Comparison of ENCODE assay signal across 8 cellular contexts in the genomic region with DNA sequence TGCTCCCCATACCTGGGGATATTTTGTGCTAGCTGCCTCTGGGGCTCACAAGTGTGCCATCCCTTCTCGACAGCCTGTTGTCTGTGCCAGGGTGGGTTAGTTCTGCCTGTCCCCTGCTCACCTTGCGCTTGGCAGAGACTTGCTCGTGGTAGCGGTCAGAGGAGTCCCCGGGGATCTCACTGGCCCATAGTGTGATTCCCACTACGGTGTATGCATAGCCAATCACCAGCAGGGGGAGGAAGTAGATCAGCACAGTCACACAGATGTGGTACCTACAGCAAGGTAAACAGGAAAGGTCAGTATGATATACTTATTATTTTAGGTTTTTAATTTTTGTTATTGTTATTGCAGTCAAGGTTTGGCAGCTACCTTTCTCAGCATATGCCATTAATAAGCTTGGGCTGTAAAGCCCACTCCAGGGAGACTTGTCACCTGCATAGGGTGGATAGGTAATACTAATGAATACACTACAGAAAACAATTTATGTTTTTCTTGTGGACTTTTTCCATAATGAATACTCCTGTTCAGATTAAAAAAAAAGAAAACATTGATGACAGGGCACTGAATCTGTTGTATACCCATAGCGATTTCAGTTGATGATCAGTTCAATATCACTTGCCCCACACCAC.
DNase-seq lines count a peak whose midpoint lies in the region; ATAC-seq and TF ChIP-seq lines count a peak whose summit lies in the region.

No MANE protein-coding gene starts in this region.

- peak; percentile 62 for ATAC-seq in GM19043 (IDR thresholded peaks at IDR 0.05; ENCODE audit: low read depth, unreplicated experiment)
- ATAC-seq in HG03097 (IDR thresholded peaks at IDR 0.05; ENCODE audit: low FRiP score, unreplicated experiment), result peak; percentile 39

- no peaks in the 10 kb centered on the region for H3K9me3 Mint-ChIP-seq in chondrocyte (ENCODE audit: low read depth)

- H3K27me3 Mint-ChIP-seq in chondrocyte (ENCODE audit: low read depth), result no peaks in the 10 kb centered on the region

- H3K36me3 ChIP-seq in DOHH2 (ENCODE audit: control insufficient read depth, low read length) (no peaks in the 10 kb centered on the region), osteoblast (ENCODE audit: insufficient read depth, low read length) (no peaks in the 10 kb centered on the region)

- peaks cover under 1% of the 10 kb centered on the region for H3K4me1 Mint-ChIP-seq in chondrocyte (ENCODE audit: low read depth)

- H3K27ac Mint-ChIP-seq in chondrocyte (ENCODE audit: unreplicated experiment), result no peak overlapping the region

- H3K4me1 ChIP-seq in DOHH2 (ENCODE audit: control insufficient read depth, low read length) (no peaks in the 10 kb centered on the region), osteoblast (ENCODE audit: insufficient read depth, low read length) (peaks cover 14% of the 10 kb centered on the region)

- no peaks in the 10 kb centered on the region for H4K20me1 ChIP-seq in DOHH2 (ENCODE audit: control insufficient read depth, insufficient read depth, low read depth, low read length)
- H4K20me1 ChIP-seq in osteoblast (ENCODE audit: insufficient read depth, low read length), result no peaks in the 10 kb centered on the region

- H3F3A ChIP-seq in DOHH2 (ENCODE audit: control insufficient read depth, insufficient read depth), result no peaks in the 10 kb centered on the region

- H3K4me3 ChIP-seq in DOHH2 (ENCODE audit: low read length), result no peak overlapping the region
- no peak overlapping the region for H3K4me3 ChIP-seq in osteoblast (ENCODE audit: insufficient read depth, low read length)

- H3K36me3 Mint-ChIP-seq in chondrocyte (ENCODE audit: low read depth), result no peaks in the 10 kb centered on the region

- 0 out of 2 replicates have a peak, but pooled peaks cover 2% of the 10 kb centered on the region for H3K27me3 ChIP-seq in DOHH2 (ENCODE audit: control insufficient read depth, low read length)
- no peaks in the 10 kb centered on the region for H3K27me3 ChIP-seq in osteoblast (ENCODE audit: insufficient read depth, low read length)

- H3K4me2 ChIP-seq in DOHH2 (ENCODE audit: low read length), result no peak overlapping the region
- no peak overlapping the region for H3K4me2 ChIP-seq in osteoblast (ENCODE audit: insufficient read depth, low read length)

- H3K9me3 ChIP-seq in DOHH2 (ENCODE audit: control insufficient read depth, insufficient read depth, low read length) (no peaks in the 10 kb centered on the region), osteoblast (ENCODE audit: low read depth, low read length) (no peaks in the 10 kb centered on the region)

- DNase-seq in NCI-H526 treated with DMSO at 0.1 percent for 48 hours (lab: John Stamatoyannopoulos, UW) (peak; percentile 74), chondrocyte (ENCODE audit: low spot score) (no peak), osteoblast (ENCODE audit: insufficient read length, low spot score, missing footprints) (peak; percentile 88)
- DNase-seq in NK-92 treated with Interleukin-12 subunit alpha and Interleukin-12 subunit beta, amount 100 ng/mL, for 24 hours (lab: John Stamatoyannopoulos, UW), result no peak
- no peak for DNase-seq in activated CD4-positive, alpha-beta T cell treated with anti-CD3 and anti-CD28 coated beads, Interleukin-2, amount 50 U/mL, for 4 hours

- no peak overlapping the region for H2AFZ ChIP-seq in osteoblast (ENCODE audit: low read length)

- H3K27ac ChIP-seq in DOHH2 (ENCODE audit: low read depth, low read length) (no peak overlapping the region), osteoblast (ENCODE audit: low read depth, low read length) (no peak overlapping the region)

- H3K79me2 ChIP-seq in DOHH2 (ENCODE audit: control insufficient read depth, low read length) (no peaks in the 10 kb centered on the region), osteoblast (ENCODE audit: insufficient read depth, low read length) (no peaks in the 10 kb centered on the region)

- no peak overlapping the region for H3K4me3 Mint-ChIP-seq in chondrocyte (ENCODE audit: unreplicated experiment)

- H3K9me2 ChIP-seq in DOHH2 (replicated peaks; ENCODE audit: control insufficient read depth, low read length), result no peaks in the 10 kb centered on the region

- peak; percentile 63 for TF ChIP-seq CTCF in DOHH2 (IDR thresholded peaks at IDR 0.05; ENCODE audit: low read depth, low read length, poor library complexity, severe bottlenecking)
- peak; percentile 77 for TF ChIP-seq CTCF in chondrocyte (IDR thresholded peaks at IDR 0.05)
- TF ChIP-seq CTCF in osteoblast (IDR thresholded peaks at IDR 0.05; ENCODE audit: extremely low read depth, low read depth, low read length), result peak; percentile 54

Comparison
In these comparisons a context has a peak if more than half of its experiments do, and no peak if none do; other contexts are left out.
1. DNase-seq: peak in NCI-H526 treated with DMSO at 0.1 percent for 48 hours (single experiment) and osteoblast (single experiment); none in chondrocyte (single experiment), NK-92 treated with Interleukin-12 subunit alpha and Interleukin-12 subunit beta, amount 100 ng/mL, for 24 hours (single experiment) and activated CD4-positive, alpha-beta T cell treated with anti-CD3 and anti-CD28 coated beads, Interleukin-2, amount 50 U/mL, for 4 hours (0 of 2).
2. Peak in every context shown above with its lines, with median percentiles within 50 percentile points of each other: CTCF ChIP-seq.